12 cellular contexts compared by ENCODE assay signal in genomic region chr1:59173721-59174120, GRCh38.
DNase-seq lines count a peak whose midpoint lies in the region; ATAC-seq, FAIRE-seq and TF ChIP-seq lines count a peak whose summit lies in the region.
"Had no signal": no experiment of that assay in that cellular context is flagged by ENCODE, and none has a peak within 500 bp of the region (broad histone marks: within the 10 kb centered on the region; RNA-seq: fewer than 3 reads in every experiment).

No MANE protein-coding gene starts in this region.

- no peak overlapping the region for H3K4me3 Mint-ChIP-seq in T-cell
- H3K4me3 Mint-ChIP-seq: activated naive CD4-positive, alpha-beta T cell treated with anti-CD3 and anti-CD28 coated beads, Interleukin-2, amount 50 U/mL, for 24 hours had no signal

- H3K27ac Mint-ChIP-seq in T-cell: no peak overlapping the region
- H3K27ac Mint-ChIP-seq: activated naive CD4-positive, alpha-beta T cell treated with anti-CD3 and anti-CD28 coated beads, Interleukin-2, amount 50 U/mL, for 24 hours had no signal

- H3K4me1 ChIP-seq in A549 (peaks cover 39% of the 10 kb centered on the region), HEK293 (ENCODE audit: control insufficient read depth, insufficient read depth, low read length) (no peaks in the 10 kb centered on the region)

- WGBS in A549 (ENCODE audit: missing lambda C conversion rate): 0% methylated on average over 1 of the region's 1 CpG

- H3K9me3 ChIP-seq in A549 (no peaks in the 10 kb centered on the region), HEK293 (ENCODE audit: control insufficient read depth, insufficient read depth, low read depth, low read length) (no peaks in the 10 kb centered on the region)
- H3K9me3 ChIP-seq: neutrophil had no signal

- no peak for FAIRE-seq in A549 (lab: Jason Lieb, UNC)
- FAIRE-seq: small intestine had no signal

- ATAC-seq in A549 (no peak; a peak in 1 of 6 replicates), T-cell (replicated peaks in 1 of 4) (no peak), HG02884 (IDR thresholded peaks at IDR 0.05; ENCODE audit: unreplicated experiment) (no peak)

- no peak for TF ChIP-seq CTCF in A549 (IDR thresholded peaks at IDR 0.05)
- TF ChIP-seq CTCF in HEK293 (tag by site-specific recombination; IDR thresholded peaks at IDR 0.05): no peak

- H3K9me3 Mint-ChIP-seq in T-cell: peaks cover 0 to 5% (median 0%) of the 10 kb centered on the region in 3 donors
- H3K9me3 Mint-ChIP-seq: activated naive CD4-positive, alpha-beta T cell treated with anti-CD3 and anti-CD28 coated beads, Interleukin-2, amount 50 U/mL, for 24 hours had no signal

- TF ChIP-seq POLR2A in A549 (IDR thresholded peaks at IDR 0.05; ENCODE audit: low read length): no peak

- no peaks in the 10 kb centered on the region for H3K4me1 Mint-ChIP-seq in T-cell
- H3K4me1 Mint-ChIP-seq: activated naive CD4-positive, alpha-beta T cell treated with anti-CD3 and anti-CD28 coated beads, Interleukin-2, amount 50 U/mL, for 24 hours had no signal

- no peak for TF ChIP-seq RAD21 in A549 (conservative IDR thresholded peaks at IDR 0.05 in 1 of 2, IDR thresholded peaks at IDR 0.05 in 1 of 2)

- POLR2A ChIA-PET in A549 (lab: Yijun Ruan, JAX): no interaction called here
- POLR2A ChIA-PET in HEK293 (lab: Yijun Ruan, JAX): no interaction called here
- POLR2A ChIA-PET in T-cell (lab: Charles Lee): no interaction called here

- TF ChIP-seq EP300 in A549 (IDR thresholded peaks at IDR 0.05): no peak

- CTCF ChIA-PET in A549 (lab: Yijun Ruan, JAX) (no interaction called here), HEK293 (lab: Yijun Ruan, JAX) (interaction anchor here (0.7 kb wide), 1 partner anchor 23 kb away, joined by 3 read pairs; no protein-coding TSS in a partner anchor), T-cell (lab: Charles Lee) (no interaction called here)

- H3K27ac ChIP-seq in A549 (peak overlapping the region in 1 of 2 experiments; percentile 44; a peak in 3 of 6 replicates), HEK293 (ENCODE audit: extremely low read depth, low read depth, low read length) (no peak overlapping the region)
- H3K27ac ChIP-seq: neutrophil had no signal

- H3K4me2 ChIP-seq in A549: 0 out of 3 replicates have a peak overlapping the region, but pooled peaks have one; percentile 8

- H3K36me3 ChIP-seq in HEK293 (ENCODE audit: control insufficient read depth in 2 of 2, insufficient read depth in 1 of 2, low read length in 2 of 2): no peaks in the 10 kb centered on the region
- H3K36me3 ChIP-seq: neutrophil had no signal

- DNase-seq in A549 (ENCODE audit: low read depth in 1 of 2, low spot score in 1 of 2): no peak
- DNase-seq in amniotic epithelial cell (ENCODE audit: low read depth): peak; percentile 91
- peak; percentile 28 for DNase-seq in glomerular visceral epithelial cell (ENCODE audit: extremely low spot score)
- DNase-seq in NCI-H82 (lab: John Stamatoyannopoulos, UW): no peak
- DNase-seq in T-cell: no peak
- DNase-seq in NCI-H146 (lab: John Stamatoyannopoulos, UW): no peak
- DNase-seq: activated CD4-positive, CD25-positive, alpha-beta regulatory T cell; small intestine had no signal

- peaks cover 3 to 5% of the 10 kb centered on the region in 2 donors for H3K27me3 Mint-ChIP-seq in T-cell
- H3K27me3 Mint-ChIP-seq: activated naive CD4-positive, alpha-beta T cell treated with anti-CD3 and anti-CD28 coated beads, Interleukin-2, amount 50 U/mL, for 24 hours had no signal

- no peaks in the 10 kb centered on the region for H3K36me3 Mint-ChIP-seq in T-cell
- H3K36me3 Mint-ChIP-seq: activated naive CD4-positive, alpha-beta T cell treated with anti-CD3 and anti-CD28 coated beads, Interleukin-2, amount 50 U/mL, for 24 hours had no signal

- H3K4me3 ChIP-seq in A549 (no peak overlapping the region), HEK293 (ENCODE audit: low read depth, low read length) (no peak overlapping the region)

TF ChIP-seq in A549, 52 proteins besides CTCF, POLR2A, EP300 and RAD21:
- TF ChIP-seq FOSL2 (IDR thresholded peaks at IDR 0.05) (no peak), FOSL2 (CRISPR knock-in tag; IDR thresholded peaks at IDR 0.05) (no peak), RFX5 (IDR thresholded peaks at IDR 0.05) (no peak), JUNB (IDR thresholded peaks at IDR 0.05) (no peak), FOSB (CRISPR knock-in tag; IDR thresholded peaks at IDR 0.05) (no peak), HOXB5 (CRISPR knock-in tag; IDR thresholded peaks at IDR 0.05) (no peak), ATOH8 (CRISPR knock-in tag; IDR thresholded peaks at IDR 0.05; ENCODE audit: low read depth) (no peak), CHD4 (IDR thresholded peaks at IDR 0.05; ENCODE audit: borderline replicate concordance) (no peak), JUN (IDR thresholded peaks at IDR 0.05) (no peak), KDM5A (IDR thresholded peaks at IDR 0.05) (no peak), FOXS1 (CRISPR knock-in tag; IDR thresholded peaks at IDR 0.05) (no peak), NPAS2 (CRISPR knock-in tag; IDR thresholded peaks at IDR 0.05; ENCODE audit: borderline replicate concordance) (no peak), CHD2 (IDR thresholded peaks at IDR 0.05; ENCODE audit: low read length, partially characterized antibody) (no peak), NFE2L2 (conservative IDR thresholded peaks at IDR 0.05; ENCODE audit: low read length) (no peak), ZNF302 (CRISPR knock-in tag; IDR thresholded peaks at IDR 0.05) (no peak), EHF (CRISPR knock-in tag; IDR thresholded peaks at IDR 0.05) (no peak), NR3C1 (IDR thresholded peaks at IDR 0.05) (no peak), SREBF2 (IDR thresholded peaks at IDR 0.05) (no peak), USF2 (IDR thresholded peaks at IDR 0.05) (no peak), MAFK (IDR thresholded peaks at IDR 0.05; ENCODE audit: partially characterized antibody) (no peak)

TF ChIP-seq in HEK293, 187 proteins besides CTCF, POLR2A, EP300 and RAD21:
- no peak for TF ChIP-seq ZBTB10 (tag by site-specific recombination; IDR thresholded peaks at IDR 0.05)
- TF ChIP-seq PRDM1 (tag by site-specific recombination; IDR thresholded peaks at IDR 0.05): peak; percentile 50
TF ChIP-seq in HEK293: peak in this region for 1.

Comparison
In these comparisons a context has a peak if more than half of its experiments do, and no peak if none do; other contexts are left out.
1. DNase-seq: peak in amniotic epithelial cell (single experiment) and glomerular visceral epithelial cell (single experiment); none in A549 (0 of 2), NCI-H82 (single experiment), T-cell (0 of 34) and NCI-H146 (single experiment).